ENCODE assay signal across 11 cellular contexts in the genomic region with DNA sequence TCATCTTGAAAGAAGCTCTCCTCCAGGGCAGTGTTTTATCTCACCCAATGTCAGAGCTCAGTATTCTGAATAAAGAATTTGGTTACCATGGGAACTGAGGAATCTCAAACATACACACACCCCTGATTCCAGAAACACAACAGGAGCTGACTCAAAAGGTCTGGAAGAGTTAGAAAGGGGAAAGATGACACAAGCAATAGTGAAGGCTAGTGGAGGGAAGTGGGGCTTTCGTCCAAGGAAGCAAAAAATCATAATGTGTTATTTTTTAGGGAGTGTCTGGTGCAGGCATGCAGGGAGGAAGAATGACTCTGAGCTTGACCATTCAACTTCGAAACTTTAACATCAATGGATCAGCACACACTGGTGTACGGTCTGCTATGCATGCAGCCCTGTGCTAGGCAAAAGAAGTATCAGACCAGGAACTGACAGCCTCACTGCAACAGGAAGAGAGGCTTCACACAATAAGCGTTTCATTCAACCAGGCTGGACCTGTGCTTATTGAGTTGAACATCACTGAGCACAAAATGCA. TPM values are rescaled to one million over a fixed set of nuclear protein-coding genes. Genes with fewer than 3 reads are reported as not detected.
DNase-seq lines count a peak whose midpoint lies in the region; TF ChIP-seq lines count a peak whose summit lies in the region.
"Had no signal": no experiment of that assay in that cellular context is flagged by ENCODE, and none has a peak within 500 bp of the region (broad histone marks: within the 10 kb centered on the region; RNA-seq: fewer than 3 reads in every experiment).

No MANE protein-coding gene starts in this region.

- H3K4me1 ChIP-seq in ascending aorta (peaks cover 5 to 34% of the 10 kb centered on the region in 2 donors), rectal smooth muscle tissue (ENCODE audit: control insufficient read depth, insufficient read depth, low read length) (peaks cover 14% of the 10 kb centered on the region), tibial nerve (peaks cover 0 to 55% (median 10%) of the 10 kb centered on the region in 4 donors)

- TF ChIP-seq CTCF in ascending aorta (IDR thresholded peaks at IDR 0.05), result no peak
- no peak for TF ChIP-seq CTCF in tibial nerve (IDR thresholded peaks at IDR 0.05)

- intact Hi-C loops in ascending aorta (cut with DNase I), result loop anchor here (5.0 to 10.0 kb wide), 3 partner anchors 118 to 255 kb away; partner anchors contain the start of gene APOLD1

- TF ChIP-seq EP300 in tibial nerve (IDR thresholded peaks at IDR 0.05), result peak in 1 of 2 donors; percentile 45

- H3K36me3 ChIP-seq in ascending aorta (peaks cover 5 to 12% of the 10 kb centered on the region in 2 donors), rectal smooth muscle tissue (ENCODE audit: control insufficient read depth, insufficient read depth, low read length) (peaks cover 3% of the 10 kb centered on the region), tibial nerve (peaks cover 0 to 38% (median 2%) of the 10 kb centered on the region in 3 donors)

- no peak overlapping the region for H3K9ac ChIP-seq in rectal smooth muscle tissue (ENCODE audit: low read length)

- TF ChIP-seq POLR2A in tibial nerve (IDR thresholded peaks at IDR 0.05), result no peak

- WGBS in tibial nerve, 2 donors, result 54 to 60% methylated on average over 4 of the region's 4 CpGs

- H3K9me3 ChIP-seq in ascending aorta (no peaks in the 10 kb centered on the region), tibial nerve (no peaks in the 10 kb centered on the region)

- DNase-seq in ELF-1 (ENCODE audit: low read depth, low spot score) (peak; percentile 52), ascending aorta (ENCODE audit: low spot score in 2 of 2) (peak in 1 of 2 donors; percentile 72), glomerular visceral epithelial cell (ENCODE audit: extremely low spot score) (peak; percentile 71), tibial nerve (ENCODE audit: low spot score in 2 of 2) (no peak), cerebellar nuclear complex (lab: John Stamatoyannopoulos, UW) (no peak), NCI-H748 (lab: John Stamatoyannopoulos, UW; ENCODE audit: unreplicated experiment) (no peak), NCI-H510A (lab: John Stamatoyannopoulos, UW) (no peak)
- DNase-seq: NCI-H526 treated with DMSO at 0.1 percent for 48 hours had no signal

- H3K4me3 ChIP-seq in ascending aorta (no peak overlapping the region), rectal smooth muscle tissue (ENCODE audit: low read length) (no peak overlapping the region), tibial nerve (no peak overlapping the region)
- H3K4me3 ChIP-seq: skin epidermis had no signal

- H3K27me3 ChIP-seq in ascending aorta, result no peaks in the 10 kb centered on the region
- H3K27me3 ChIP-seq in rectal smooth muscle tissue (ENCODE audit: control insufficient read depth, insufficient read depth, low read length), result no peaks in the 10 kb centered on the region
- H3K27me3 ChIP-seq in tibial nerve, result no peaks in the 10 kb centered on the region

- H3K27ac ChIP-seq in ascending aorta, result peak overlapping the region; percentile 81 to 91
- H3K27ac ChIP-seq in rectal smooth muscle tissue (ENCODE audit: low read depth, low read length), result peak overlapping the region; percentile 70
- peak overlapping the region in 2 of 4 donors; percentile 63 to 80 for H3K27ac ChIP-seq in tibial nerve

RNA-seq across cellular contexts. Expression of gene HEBP1, which starts 20.3 kb away (rescaled TPM):
- 56.6 TPM for total RNA-seq in ascending aorta
- total RNA-seq in tibial nerve, result 10 to 100 TPM; 42.7 to 61.0 (median 51.7) TPM

RNA-seq across cellular contexts. Expression of gene GPRC5D, which starts 27.8 kb away (rescaled TPM):
- total RNA-seq in ascending aorta, result not detected
- not detected for total RNA-seq in tibial nerve
- total RNA-seq: activated CD8-positive, alpha-beta memory T cell treated with anti-CD3 and anti-CD28 coated beads for 36 hours had no signal

Comparison
In these comparisons a context has a peak if more than half of its experiments do, and no peak if none do; other contexts are left out.
1. DNase-seq: peak in ELF-1 (single experiment) and glomerular visceral epithelial cell (single experiment); none in tibial nerve (0 of 2), cerebellar nuclear complex (0 of 2), NCI-H748 (single experiment) and NCI-H510A (single experiment).